1 cellular context compared by ENCODE assay signal in the genomic region with DNA sequence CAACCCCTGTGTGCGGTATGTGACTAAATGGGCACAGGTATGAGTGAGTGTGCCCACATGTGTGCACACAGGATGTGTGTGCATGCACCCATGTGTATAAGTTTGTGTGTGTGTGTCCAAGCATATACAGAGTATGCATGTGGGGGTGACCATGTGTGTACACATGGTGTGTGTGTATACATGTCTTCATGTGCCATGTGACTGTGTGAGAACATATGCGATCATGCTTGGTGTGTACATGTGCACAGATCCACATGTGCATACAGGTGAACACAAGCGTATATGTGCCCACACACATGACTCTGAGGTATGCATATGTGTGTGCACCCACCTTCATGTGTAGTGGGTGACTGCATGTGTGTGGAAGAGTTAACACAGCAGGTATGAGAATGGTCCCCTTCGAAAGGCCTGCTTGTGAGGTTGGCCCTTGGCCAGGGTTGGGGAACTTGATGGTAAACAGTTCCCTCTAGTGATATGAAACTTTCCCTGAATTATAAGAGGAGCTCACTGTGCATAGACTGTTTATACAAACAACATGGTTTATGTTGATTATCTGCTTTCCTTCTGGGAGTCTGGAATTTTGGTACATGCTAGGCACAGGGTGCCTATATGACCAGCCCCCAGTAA.
A peak's percentile ranks its signal among the peaks of the same experiment; 100 is the strongest.
TF ChIP-seq lines count a peak whose summit lies in the region.

No MANE protein-coding gene starts in this region.

TF ChIP-seq in HepG2, 621 proteins besides CTCF, POLR2A, EP300 and RAD21:
- 0 out of 2 replicates have a peak, but pooled peaks have one; percentile 16 for TF ChIP-seq POLR2AphosphoS5 (IDR thresholded peaks at IDR 0.05; ENCODE audit: low read depth, low read length)
- 0 out of 2 replicates have a peak, but pooled peaks have one; percentile 18 for TF ChIP-seq MED1 (CRISPR knock-in tag; IDR thresholded peaks at IDR 0.05)
- TF ChIP-seq ZFP37 (CRISPR knock-in tag; IDR thresholded peaks at IDR 0.05; ENCODE audit: borderline replicate concordance): 0 out of 2 replicates have a peak, but pooled peaks have one; percentile 26
- TF ChIP-seq ZNF878 (CRISPR knock-in tag; IDR thresholded peaks at IDR 0.05): no peak
- TF ChIP-seq, protein P1, sequence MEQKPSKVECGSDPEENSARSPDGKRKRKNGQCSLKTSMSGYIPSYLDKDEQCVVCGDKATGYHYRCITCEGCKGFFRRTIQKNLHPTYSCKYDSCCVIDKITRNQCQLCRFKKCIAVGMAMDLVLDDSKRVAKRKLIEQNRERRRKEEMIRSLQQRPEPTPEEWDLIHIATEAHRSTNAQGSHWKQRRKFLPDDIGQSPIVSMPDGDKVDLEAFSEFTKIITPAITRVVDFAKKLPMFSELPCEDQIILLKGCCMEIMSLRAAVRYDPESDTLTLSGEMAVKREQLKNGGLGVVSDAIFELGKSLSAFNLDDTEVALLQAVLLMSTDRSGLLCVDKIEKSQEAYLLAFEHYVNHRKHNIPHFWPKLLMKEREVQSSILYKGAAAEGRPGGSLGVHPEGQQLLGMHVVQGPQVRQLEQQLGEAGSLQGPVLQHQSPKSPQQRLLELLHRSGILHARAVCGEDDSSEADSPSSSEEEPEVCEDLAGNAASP (CRISPR knock-in tag; IDR thresholded peaks at IDR 0.05; ENCODE audit: borderline replicate concordance): no peak
- TF ChIP-seq ZSCAN9 (CRISPR knock-in tag; IDR thresholded peaks at IDR 0.05; ENCODE audit: borderline replicate concordance): no peak
- TF ChIP-seq, protein P2, sequence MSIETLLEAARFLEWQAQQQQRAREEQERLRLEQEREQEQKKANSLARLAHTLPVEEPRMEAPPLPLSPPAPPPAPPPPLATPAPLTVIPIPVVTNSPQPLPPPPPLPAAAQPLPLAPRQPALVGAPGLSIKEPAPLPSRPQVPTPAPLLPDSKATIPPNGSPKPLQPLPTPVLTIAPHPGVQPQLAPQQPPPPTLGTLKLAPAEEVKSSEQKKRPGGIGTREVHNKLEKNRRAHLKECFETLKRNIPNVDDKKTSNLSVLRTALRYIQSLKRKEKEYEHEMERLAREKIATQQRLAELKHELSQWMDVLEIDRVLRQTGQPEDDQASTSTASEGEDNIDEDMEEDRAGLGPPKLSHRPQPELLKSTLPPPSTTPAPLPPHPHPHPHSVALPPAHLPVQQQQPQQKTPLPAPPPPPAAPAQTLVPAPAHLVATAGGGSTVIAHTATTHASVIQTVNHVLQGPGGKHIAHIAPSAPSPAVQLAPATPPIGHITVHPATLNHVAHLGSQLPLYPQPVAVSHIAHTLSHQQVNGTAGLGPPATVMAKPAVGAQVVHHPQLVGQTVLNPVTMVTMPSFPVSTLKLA (IDR thresholded peaks at IDR 0.05): peak; percentile 96
- 0 out of 2 replicates have a peak, but pooled peaks have one; percentile 11 for TF ChIP-seq SPEN (CRISPR knock-in tag; IDR thresholded peaks at IDR 0.05; ENCODE audit: low read depth)
